ENCODE assay signal across 1 cellular context in genomic region chr12:21998295-21998694, GRCh38.
TF ChIP-seq lines count a peak whose summit lies in the region.

No MANE protein-coding gene starts in this region.

TF ChIP-seq in K562, 482 proteins besides CTCF, POLR2A, EP300 and RAD21:
- TF ChIP-seq ZNF224 (CRISPR knock-in tag; IDR thresholded peaks at IDR 0.05) (no peak), SIN3A (IDR thresholded peaks at IDR 0.05; ENCODE audit: borderline replicate concordance in 2 of 2, control insufficient read depth in 1 of 2, low read depth in 2 of 2, low read length in 2 of 2) (no peak), LCOR (CRISPR knock-in tag; IDR thresholded peaks at IDR 0.05) (no peak), RAD51 (IDR thresholded peaks at IDR 0.05; ENCODE audit: borderline replicate concordance, low read depth) (no peak), RBM25 (IDR thresholded peaks at IDR 0.05; ENCODE audit: low read depth, low read length, severe bottlenecking) (no peak), NFE2L1 (tag; IDR thresholded peaks at IDR 0.05; ENCODE audit: borderline replicate concordance, low read depth) (no peak)
- TF ChIP-seq, protein P1, sequence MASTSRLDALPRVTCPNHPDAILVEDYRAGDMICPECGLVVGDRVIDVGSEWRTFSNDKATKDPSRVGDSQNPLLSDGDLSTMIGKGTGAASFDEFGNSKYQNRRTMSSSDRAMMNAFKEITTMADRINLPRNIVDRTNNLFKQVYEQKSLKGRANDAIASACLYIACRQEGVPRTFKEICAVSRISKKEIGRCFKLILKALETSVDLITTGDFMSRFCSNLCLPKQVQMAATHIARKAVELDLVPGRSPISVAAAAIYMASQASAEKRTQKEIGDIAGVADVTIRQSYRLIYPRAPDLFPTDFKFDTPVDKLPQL (IDR thresholded peaks at IDR 0.05; ENCODE audit: extremely low read depth, insufficient read length): no peak
- TF ChIP-seq, protein P2, sequence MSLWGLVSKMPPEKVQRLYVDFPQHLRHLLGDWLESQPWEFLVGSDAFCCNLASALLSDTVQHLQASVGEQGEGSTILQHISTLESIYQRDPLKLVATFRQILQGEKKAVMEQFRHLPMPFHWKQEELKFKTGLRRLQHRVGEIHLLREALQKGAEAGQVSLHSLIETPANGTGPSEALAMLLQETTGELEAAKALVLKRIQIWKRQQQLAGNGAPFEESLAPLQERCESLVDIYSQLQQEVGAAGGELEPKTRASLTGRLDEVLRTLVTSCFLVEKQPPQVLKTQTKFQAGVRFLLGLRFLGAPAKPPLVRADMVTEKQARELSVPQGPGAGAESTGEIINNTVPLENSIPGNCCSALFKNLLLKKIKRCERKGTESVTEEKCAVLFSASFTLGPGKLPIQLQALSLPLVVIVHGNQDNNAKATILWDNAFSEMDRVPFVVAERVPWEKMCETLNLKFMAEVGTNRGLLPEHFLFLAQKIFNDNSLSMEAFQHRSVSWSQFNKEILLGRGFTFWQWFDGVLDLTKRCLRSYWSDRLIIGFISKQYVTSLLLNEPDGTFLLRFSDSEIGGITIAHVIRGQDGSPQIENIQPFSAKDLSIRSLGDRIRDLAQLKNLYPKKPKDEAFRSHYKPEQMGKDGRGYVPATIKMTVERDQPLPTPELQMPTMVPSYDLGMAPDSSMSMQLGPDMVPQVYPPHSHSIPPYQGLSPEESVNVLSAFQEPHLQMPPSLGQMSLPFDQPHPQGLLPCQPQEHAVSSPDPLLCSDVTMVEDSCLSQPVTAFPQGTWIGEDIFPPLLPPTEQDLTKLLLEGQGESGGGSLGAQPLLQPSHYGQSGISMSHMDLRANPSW (CRISPR knock-in tag; IDR thresholded peaks at IDR 0.05): no peak
- TF ChIP-seq, protein P3, sequence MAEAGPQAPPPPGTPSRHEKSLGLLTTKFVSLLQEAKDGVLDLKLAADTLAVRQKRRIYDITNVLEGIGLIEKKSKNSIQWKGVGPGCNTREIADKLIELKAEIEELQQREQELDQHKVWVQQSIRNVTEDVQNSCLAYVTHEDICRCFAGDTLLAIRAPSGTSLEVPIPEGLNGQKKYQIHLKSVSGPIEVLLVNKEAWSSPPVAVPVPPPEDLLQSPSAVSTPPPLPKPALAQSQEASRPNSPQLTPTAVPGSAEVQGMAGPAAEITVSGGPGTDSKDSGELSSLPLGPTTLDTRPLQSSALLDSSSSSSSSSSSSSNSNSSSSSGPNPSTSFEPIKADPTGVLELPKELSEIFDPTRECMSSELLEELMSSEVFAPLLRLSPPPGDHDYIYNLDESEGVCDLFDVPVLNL (CRISPR knock-in tag; IDR thresholded peaks at IDR 0.05; ENCODE audit: low read depth): no peak
TF ChIP-seq in K562: peak in this region for 0.
